ENCODE assay signal across 8 cellular contexts in the genomic region with DNA sequence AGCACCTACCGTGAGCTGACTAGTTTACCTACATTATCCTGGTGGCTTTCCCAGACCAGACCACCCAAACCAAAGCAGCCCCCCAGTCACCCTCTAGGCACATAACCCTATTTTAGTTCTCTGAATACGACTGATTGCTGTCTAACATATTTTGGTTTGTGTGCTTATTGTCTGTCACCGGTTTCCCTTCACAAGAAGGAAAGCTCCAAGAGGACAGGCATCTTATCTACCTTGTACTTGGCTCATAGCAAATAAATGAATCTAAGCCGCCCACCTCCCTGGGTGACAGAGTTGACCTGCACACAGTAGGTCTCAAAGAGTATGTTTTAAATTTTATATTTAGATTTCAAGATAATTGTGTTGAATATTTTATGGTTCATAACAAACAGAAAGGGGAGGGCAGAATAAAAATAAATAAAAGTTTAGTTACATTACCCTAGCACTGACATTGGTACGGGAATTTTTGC. TPM values are rescaled to one million over a fixed set of nuclear protein-coding genes. Genes with fewer than 3 reads are reported as not detected.
DNase-seq lines count a peak whose midpoint lies in the region; ATAC-seq, FAIRE-seq and TF ChIP-seq lines count a peak whose summit lies in the region.

No MANE protein-coding gene starts in this region.

- H3K9ac ChIP-seq in GM12878 (ENCODE audit: control insufficient read depth, insufficient read depth, low read length): peak overlapping the region; percentile 70

- 13% methylated on average over 5 of the region's 5 CpGs for WGBS in GM12878 (ENCODE audit: insufficient coverage, insufficient replicate concordance, low lambda C conversion rate, missing lambda C conversion rate)
- WGBS in upper lobe of left lung, 2 donors: 37 to 53% methylated on average over 5 of the region's 5 CpGs

- no peaks in the 10 kb centered on the region for H3K27me3 ChIP-seq in GM12878 (replicated peaks in 1 of 2; ENCODE audit: control insufficient read depth in 2 of 2, insufficient read depth in 2 of 2, low read length in 1 of 2)
- H3K27me3 ChIP-seq in lower lobe of right lung (ENCODE audit: low read depth): no peaks in the 10 kb centered on the region
- H3K27me3 ChIP-seq in upper lobe of left lung: no peaks in the 10 kb centered on the region

- in situ Hi-C loops in GM12878 (cut with MboI): no loop called here

- H3K36me3 ChIP-seq in GM12878 (ENCODE audit: control insufficient read depth in 2 of 2, insufficient read depth in 2 of 2, low read length in 1 of 2) (peaks cover 0 to 4% of the 10 kb centered on the region in 2 experiments; a peak in 1 of 4 replicates), lower lobe of right lung (peaks cover 9% of the 10 kb centered on the region), upper lobe of left lung (peaks cover 3 to 13% (median 4%) of the 10 kb centered on the region in 4 donors)

- BruUV-seq in GM12878 (replicated peaks; lab: Mats Ljungman, UMichigan): no TSS peak

- SMC1A ChIA-PET in GM12878 (lab: Charles Lee; ENCODE audit: uncharacterized antibody, unreplicated experiment): interaction anchor here (0.9 to 1.6 kb wide), 4 partner anchors 30 to 64 kb away, joined by 3 to 4 read pairs (median 4); no protein-coding TSS in a partner anchor

- H3K27me3 Mint-ChIP-seq in activated naive CD4-positive, alpha-beta T cell treated with anti-CD3 and anti-CD28 coated beads, Interleukin-2, amount 50 U/mL, for 24 hours: no peaks in the 10 kb centered on the region

- no peak for TF ChIP-seq RAD21 in GM12878 (IDR thresholded peaks at IDR 0.05; ENCODE audit: insufficient read depth, low read depth, low read length)

- no peaks in the 10 kb centered on the region for H4K20me1 ChIP-seq in GM12878 (ENCODE audit: control insufficient read depth, insufficient read depth)

- H3K4me2 ChIP-seq in GM12878 (ENCODE audit: control insufficient read depth, insufficient read depth): peak overlapping the region; percentile 98

- RAD21 ChIA-PET in GM12878 (lab: Charles Lee; ENCODE audit: unreplicated experiment): interaction anchor here (0.6 to 3.4 kb wide), 7 partner anchors 14 to 392 kb away, joined by 3 to 15 read pairs (median 4); a partner anchor contains a TSS

- H3K27ac ChIP-seq in GM12878 (ENCODE audit: control insufficient read depth, insufficient read depth) (peak overlapping the region; percentile 86), lower lobe of right lung (peak overlapping the region; percentile 98), upper lobe of left lung (peak overlapping the region; percentile 96 to 98 (median 98))

- TF ChIP-seq POLR2A in GM12878 (IDR thresholded peaks at IDR 0.05; ENCODE audit: low read depth, low read length) (no peak), upper lobe of left lung (IDR thresholded peaks at IDR 0.05) (no peak)

- TF ChIP-seq EP300 in GM12878 (IDR thresholded peaks at IDR 0.05; ENCODE audit: borderline replicate concordance in 1 of 2, control insufficient read depth in 1 of 2, low read depth in 2 of 2, low read length in 2 of 2): no peak
- TF ChIP-seq EP300 in upper lobe of left lung (IDR thresholded peaks at IDR 0.05): no peak

- H3K9me3 ChIP-seq in GM12878 (replicated peaks; ENCODE audit: control insufficient read depth, insufficient read depth, low read length) (peaks cover under 1% of the 10 kb centered on the region; the same call in 1 of the 3 replicates), lower lobe of right lung (no peaks in the 10 kb centered on the region), upper lobe of left lung (no peaks in the 10 kb centered on the region)

- H3K4me1 Mint-ChIP-seq in activated naive CD4-positive, alpha-beta T cell treated with anti-CD3 and anti-CD28 coated beads, Interleukin-2, amount 50 U/mL, for 24 hours: peaks cover 61% of the 10 kb centered on the region

- CTCF ChIA-PET in GM12878 (lab: Yijun Ruan, JAX): interaction anchor here (0.8 to 2.2 kb wide), 10 partner anchors 24 to 731 kb away, joined by 3 to 8 read pairs (median 4); no protein-coding TSS in a partner anchor

- DNase-seq in activated naive CD4-positive, alpha-beta T cell treated with anti-CD3 and anti-CD28 coated beads, Interleukin-2, amount 50 U/mL, for 16 hours: no peak
- DNase-seq in GM12878 (ENCODE audit: low read depth, low spot score) (no peak), lower lobe of right lung (no peak), upper lobe of left lung (no peak), NCI-H510A treated with DMSO at 0.1 percent for 48 hours (lab: John Stamatoyannopoulos, UW) (no peak), kidney tubule cell (ENCODE audit: low spot score) (no peak)

- peaks cover 16% of the 10 kb centered on the region for H3K36me3 Mint-ChIP-seq in activated naive CD4-positive, alpha-beta T cell treated with anti-CD3 and anti-CD28 coated beads, Interleukin-2, amount 50 U/mL, for 24 hours

- no peak for TF ChIP-seq CTCF in GM12878 (IDR thresholded peaks at IDR 0.05 in 2 of 3, conservative IDR thresholded peaks at IDR 0.05 in 1 of 3; ENCODE audit: control insufficient read depth in 2 of 3, extremely low read depth in 1 of 3, insufficient read depth in 1 of 3, low read depth in 3 of 3, low read length in 3 of 3)
- no peak for TF ChIP-seq CTCF in lower lobe of right lung (IDR thresholded peaks at IDR 0.05)
- TF ChIP-seq CTCF in upper lobe of left lung (IDR thresholded peaks at IDR 0.05): no peak

- H3K4me3 ChIP-seq in GM12878 (peak overlapping the region; percentile 78), lower lobe of right lung (peak overlapping the region; percentile 91), upper lobe of left lung (peak overlapping the region; percentile 66 to 92 (median 79))

- no peak for ATAC-seq in GM12878
- ATAC-seq in lower lobe of right lung: no peak
- ATAC-seq in upper lobe of left lung (ENCODE audit: low FRiP score in 2 of 2): no peak
- no peak for ATAC-seq in HG03460 (IDR thresholded peaks at IDR 0.05; ENCODE audit: unreplicated experiment)

- peaks cover 41% of the 10 kb centered on the region for H3K79me2 ChIP-seq in GM12878 (ENCODE audit: control insufficient read depth, insufficient read depth, low read length)

- peak overlapping the region; percentile 90 for H3K4me3 Mint-ChIP-seq in activated naive CD4-positive, alpha-beta T cell treated with anti-CD3 and anti-CD28 coated beads, Interleukin-2, amount 50 U/mL, for 24 hours

- intact Hi-C loops in GM12878 (cut with micrococcal nuclease; ENCODE audit: unreplicated experiment): loop anchor here (2.0 kb wide), 1 partner anchor 45 kb away; no protein-coding TSS in a partner anchor
- intact Hi-C loops in lower lobe of right lung (cut with DNase I): no loop called here

- no peak for FAIRE-seq in GM12878 (lab: Jason Lieb, UNC)

- POLR2A ChIA-PET in GM12878 (lab: Charles Lee): interaction anchor here (0.8 to 2.3 kb wide), 6 partner anchors 22 to 650 kb away, joined by 3 to 9 read pairs (median 4); a partner anchor contains a TSS

- no peak overlapping the region for H3K27ac Mint-ChIP-seq in activated naive CD4-positive, alpha-beta T cell treated with anti-CD3 and anti-CD28 coated beads, Interleukin-2, amount 50 U/mL, for 24 hours

- H2AFZ ChIP-seq in GM12878 (ENCODE audit: control insufficient read depth, low read depth, low read length): peak overlapping the region; percentile 97

- H3K9me3 Mint-ChIP-seq in activated naive CD4-positive, alpha-beta T cell treated with anti-CD3 and anti-CD28 coated beads, Interleukin-2, amount 50 U/mL, for 24 hours: no peaks in the 10 kb centered on the region

- H3K4me1 ChIP-seq in GM12878 (ENCODE audit: control insufficient read depth, insufficient read depth, low read length): peaks cover 8% of the 10 kb centered on the region
- peaks cover 59% of the 10 kb centered on the region for H3K4me1 ChIP-seq in lower lobe of right lung
- peaks cover 32 to 53% (median 48%) of the 10 kb centered on the region in 4 donors for H3K4me1 ChIP-seq in upper lobe of left lung

TF ChIP-seq in GM12878, 131 proteins besides CTCF, POLR2A, EP300 and RAD21:
- no peak for TF ChIP-seq NFXL1 (IDR thresholded peaks at IDR 0.05; ENCODE audit: borderline replicate concordance)
- TF ChIP-seq, protein P1, sequence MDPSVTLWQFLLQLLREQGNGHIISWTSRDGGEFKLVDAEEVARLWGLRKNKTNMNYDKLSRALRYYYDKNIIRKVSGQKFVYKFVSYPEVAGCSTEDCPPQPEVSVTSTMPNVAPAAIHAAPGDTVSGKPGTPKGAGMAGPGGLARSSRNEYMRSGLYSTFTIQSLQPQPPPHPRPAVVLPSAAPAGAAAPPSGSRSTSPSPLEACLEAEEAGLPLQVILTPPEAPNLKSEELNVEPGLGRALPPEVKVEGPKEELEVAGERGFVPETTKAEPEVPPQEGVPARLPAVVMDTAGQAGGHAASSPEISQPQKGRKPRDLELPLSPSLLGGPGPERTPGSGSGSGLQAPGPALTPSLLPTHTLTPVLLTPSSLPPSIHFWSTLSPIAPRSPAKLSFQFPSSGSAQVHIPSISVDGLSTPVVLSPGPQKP (IDR thresholded peaks at IDR 0.05; ENCODE audit: low read depth, low read length): no peak
- TF ChIP-seq PAX5 (IDR thresholded peaks at IDR 0.05; ENCODE audit: borderline replicate concordance, low read depth, low read length): no peak
- TF ChIP-seq MYB (IDR thresholded peaks at IDR 0.05; ENCODE audit: borderline replicate concordance, low read depth, low read length): no peak
- TF ChIP-seq NBN (IDR thresholded peaks at IDR 0.05): no peak
- no peak for TF ChIP-seq SMAD5 (IDR thresholded peaks at IDR 0.05; ENCODE audit: low read depth)
- no peak for TF ChIP-seq IKZF1 (conservative IDR thresholded peaks at IDR 0.05)
- TF ChIP-seq CREB1 (IDR thresholded peaks at IDR 0.05; ENCODE audit: low read depth): no peak
- no peak for TF ChIP-seq BACH1 (IDR thresholded peaks at IDR 0.05; ENCODE audit: borderline replicate concordance)

RNA-seq across cellular contexts. Expression of a gene that starts 0.9 kb away (rescaled TPM):
- 57.5 and 63.1 TPM in 2 replicates for total RNA-seq in GM12878 (2013; cell fraction: nucleolus; rRNA removed)
- total RNA-seq in GM12878 (2014; rRNA removed) (98.7 and 102 TPM in 2 replicates), GM12878 (2014; rRNA removed; fragmentation: Illumina TruSeq; extraction: Trizol) (105 and 110 TPM in 2 replicates), GM12878 (2021) (121 and 122 TPM in 2 replicates), lower lobe of right lung (187 TPM), upper lobe of left lung (100 to 1,000 TPM in 5 of 6 donors, 10 to 100 TPM in 1; 94.3 to 330 (median 212) TPM)
- 65.0 TPM for polyA plus RNA-seq in GM12878 (2011; ENCODE audit: low read depth)
- polyA plus RNA-seq in GM12878 (2011; rRNA removed) (145 and 151 TPM in 2 replicates), GM12878 (2014; fragmentation: Illumina TruSeq; extraction: Trizol) (130 and 143 TPM in 2 replicates), GM12878 (2014; fragmentation: Nextera tagmentation; extraction: Ambion mirVana) (100 to 1,000 TPM; 204 to 230 TPM), GM12878 (2014; rRNA removed) (70.7 and 73.8 TPM in 2 replicates), GM12878 (2016; fragmentation: Nextera tagmentation; extraction: Ambion mirVana) (100 to 1,000 TPM; 147 to 162 TPM)
- polyA plus RNA-seq in GM12878 (2011; cell fraction: cytosol; rRNA removed): 105 and 131 TPM in 2 replicates
- 76.3 and 87.9 TPM in 2 replicates for polyA plus RNA-seq in GM12878 (2011; cell fraction: nucleus; rRNA removed)
- 74.4 and 107 TPM in 2 replicates for polyA plus RNA-seq in GM12878 (2012)
- polyA minus RNA-seq in GM12878 (2011; rRNA and poly(A)+ RNA removed): 147 and 151 TPM in 2 replicates
- 43.0 and 63.6 TPM in 2 replicates for polyA minus RNA-seq in GM12878 (2011; cell fraction: cytosol; rRNA and poly(A)+ RNA removed)
- polyA minus RNA-seq in GM12878 (2011; cell fraction: nucleus; rRNA and poly(A)+ RNA removed): 31.8 and 40.7 TPM in 2 replicates
